Comparison of ENCODE assay signal across 10 cellular contexts in the genomic region with DNA sequence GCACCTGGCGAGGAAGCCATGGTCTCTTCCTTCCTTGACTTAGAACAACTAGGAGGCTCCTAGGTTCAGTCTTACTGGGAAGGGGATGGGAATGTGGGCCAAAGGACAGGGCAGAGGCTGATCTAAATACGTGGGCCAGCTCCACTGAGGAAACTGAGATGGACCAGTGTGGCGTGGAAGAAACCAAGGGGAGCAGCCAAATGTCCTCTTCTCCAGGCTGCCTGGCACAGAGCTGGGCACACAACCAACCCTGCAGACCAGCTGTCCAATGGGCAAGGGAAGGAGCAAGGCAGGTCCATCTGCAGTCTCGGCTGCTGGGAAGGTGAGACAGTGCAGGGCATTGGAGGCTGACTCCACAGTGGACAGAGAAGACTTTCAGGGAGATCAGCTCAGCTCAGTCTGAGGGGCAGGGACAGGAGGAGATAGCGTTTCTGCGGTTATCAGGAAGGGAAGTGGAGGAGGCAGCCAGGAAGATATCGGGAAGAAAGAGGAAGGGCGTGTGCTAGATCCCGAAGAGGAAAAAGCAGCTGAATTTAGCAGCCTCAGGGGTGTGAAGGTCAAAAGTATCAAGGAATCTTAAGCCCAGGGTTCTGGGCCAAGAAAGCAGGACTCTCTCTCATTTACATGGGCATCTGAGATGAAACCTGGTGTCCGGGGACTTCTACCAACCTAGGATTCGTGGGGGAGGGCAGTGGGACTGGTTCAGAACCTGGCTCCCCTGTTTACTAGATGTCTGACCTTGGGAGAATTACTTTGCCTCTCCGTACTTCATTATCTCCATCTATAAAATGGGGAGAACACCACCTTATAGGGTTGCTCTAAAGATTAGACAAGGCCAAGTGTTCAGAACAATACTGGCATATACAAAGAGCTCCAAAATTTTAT. TPM values are rescaled to one million over a fixed set of nuclear protein-coding genes. Genes with fewer than 3 reads are reported as not detected.
A peak's percentile ranks its signal among the peaks of the same experiment; 100 is the strongest.
DNase-seq lines count a peak whose midpoint lies in the region; ATAC-seq and TF ChIP-seq lines count a peak whose summit lies in the region.
"Had no signal": no experiment of that assay in that cellular context is flagged by ENCODE, and none has a peak within 500 bp of the region (broad histone marks: within the 10 kb centered on the region; RNA-seq: fewer than 3 reads in every experiment).

No MANE protein-coding gene starts in this region.

- peaks cover 71% of the 10 kb centered on the region for H3K4me1 ChIP-seq in hepatocyte (ENCODE audit: insufficient read depth)

- H3K9me2 ChIP-seq in hepatocyte (replicated peaks; ENCODE audit: insufficient read depth) = no peaks in the 10 kb centered on the region

- POLR2A ChIA-PET in activated naive CD8-positive, alpha-beta T cell treated with anti-CD3 and anti-CD28 coated beads, Interleukin-2, amount 10 ng/mL, durations not matched to agents 7 days and 5 days (lab: Charles Lee) = no interaction called here

- H3K4me3 Mint-ChIP-seq in activated naive CD8-positive, alpha-beta T cell treated with anti-CD3 and anti-CD28 coated beads, Interleukin-2, amount 10 ng/mL, durations not matched to agents 7 days and 5 days = no peak overlapping the region

- H3K36me3 ChIP-seq in H7 (replicated peaks; ENCODE audit: control insufficient read depth, insufficient read depth, low read length) = no peaks in the 10 kb centered on the region
- no peaks in the 10 kb centered on the region for H3K36me3 ChIP-seq in hepatocyte (replicated peaks; ENCODE audit: insufficient read depth, low read depth)

- H3K9me3 Mint-ChIP-seq in activated naive CD8-positive, alpha-beta T cell treated with anti-CD3 and anti-CD28 coated beads, Interleukin-2, amount 10 ng/mL, durations not matched to agents 7 days and 5 days = no peaks in the 10 kb centered on the region

- H4K20me1 ChIP-seq in hepatocyte (ENCODE audit: insufficient read depth, poor library complexity, severe bottlenecking) = no peaks in the 10 kb centered on the region

- H3K27me3 Mint-ChIP-seq in activated naive CD8-positive, alpha-beta T cell treated with anti-CD3 and anti-CD28 coated beads, Interleukin-2, amount 10 ng/mL, durations not matched to agents 7 days and 5 days = peaks cover 50% of the 10 kb centered on the region

- DNase-seq in H7 (peak; percentile 13), hepatocyte (ENCODE audit: low spot score) (no peak), NCI-H2029 (lab: John Stamatoyannopoulos, UW) (no peak), NOMO-1 treated with dmso at 0.1 percent for 144 hours (lab: John Stamatoyannopoulos, UW; ENCODE audit: unreplicated experiment) (no peak), iPS-NIHi7 (ENCODE audit: extremely low spot score) (no peak), NOMO-1 treated with DMSO at 0.1 percent for 48 hours (lab: John Stamatoyannopoulos, UW; ENCODE audit: unreplicated experiment) (no peak)
- DNase-seq in activated naive CD8-positive, alpha-beta T cell treated with anti-CD3 and anti-CD28 coated beads, Interleukin-2, amount 10 ng/mL, durations not matched to agents 7 days and 5 days = no peak
- DNase-seq: NCI-H1417 treated with DMSO at 0.1 percent for 48 hours had no signal

- H2AFZ ChIP-seq in hepatocyte = no peak overlapping the region

- H3K27ac ChIP-seq in hepatocyte = peak overlapping the region; percentile 96
- H3K27ac ChIP-seq in skin epidermis = peak overlapping the region in 20 of 21 experiments; percentile 7 to 97 (median 90)

- no peak for TF ChIP-seq CTCF in hepatocyte (IDR thresholded peaks at IDR 0.05; ENCODE audit: poor library complexity)

- H3K27me3 ChIP-seq in H7 (ENCODE audit: control insufficient read depth, insufficient read depth, low read length) (no peaks in the 10 kb centered on the region; the same call in 1 of the 2 replicates), hepatocyte (no peaks in the 10 kb centered on the region)

- H3K4me1 Mint-ChIP-seq in activated naive CD8-positive, alpha-beta T cell treated with anti-CD3 and anti-CD28 coated beads, Interleukin-2, amount 10 ng/mL, durations not matched to agents 7 days and 5 days = peaks cover 27% of the 10 kb centered on the region

- no peaks in the 10 kb centered on the region for H3K9me3 ChIP-seq in hepatocyte (ENCODE audit: low read depth)

- H3K36me3 Mint-ChIP-seq in activated naive CD8-positive, alpha-beta T cell treated with anti-CD3 and anti-CD28 coated beads, Interleukin-2, amount 10 ng/mL, durations not matched to agents 7 days and 5 days = no peaks in the 10 kb centered on the region

- no peak overlapping the region for H3K4me3 ChIP-seq in H7 (ENCODE audit: insufficient read depth, low read depth, low read length)
- no peak overlapping the region for H3K4me3 ChIP-seq in hepatocyte
- H3K4me3 ChIP-seq in skin epidermis = peak overlapping the region in 6 of 7 experiments; percentile 27 to 57 (median 48)
- H3K4me3 ChIP-seq: GM12878 had no signal

- ATAC-seq in activated naive CD8-positive, alpha-beta T cell treated with anti-CD3 and anti-CD28 coated beads, Interleukin-2, amount 10 ng/mL, durations not matched to agents 7 days and 5 days (ENCODE audit: low read depth) = no peak
- ATAC-seq: GM12878 had no signal

- peak overlapping the region; percentile 8 for H3K27ac Mint-ChIP-seq in activated naive CD8-positive, alpha-beta T cell treated with anti-CD3 and anti-CD28 coated beads, Interleukin-2, amount 10 ng/mL, durations not matched to agents 7 days and 5 days

- peak overlapping the region; percentile 90 for H3K4me2 ChIP-seq in hepatocyte

- peaks cover 50% of the 10 kb centered on the region for H3K79me2 ChIP-seq in hepatocyte

- WGBS in hepatocyte (ENCODE audit: low lambda C conversion rate, missing lambda C conversion rate) = 62% methylated on average over 12 of the region's 12 CpGs

RNA-seq across cellular contexts. Expression of a gene that starts 1.8 kb away (rescaled TPM):
- 15.9 and 20.4 TPM in 2 replicates for total RNA-seq in H7 (2014; rRNA removed; shearing (Covaris generic))
- total RNA-seq in activated naive CD8-positive, alpha-beta T cell treated with anti-CD3 and anti-CD28 coated beads, Interleukin-2, amount 10 ng/mL, durations not matched to agents 7 days and 5 days = 1 to 10 TPM; 1.1 to 1.9 TPM
- total RNA-seq in hepatocyte = 41.4 and 49.7 TPM in 2 replicates
- polyA plus RNA-seq in hepatocyte = 55.3 and 66.5 TPM in 2 replicates

Comparison
In these comparisons a context has a peak if more than half of its experiments do, and no peak if none do; other contexts are left out.
1. H3K4me3 ChIP-seq: peak in skin epidermis (6 of 7); none in H7 (single experiment) and hepatocyte (single experiment).